Comparison of ENCODE assay signal across 9 cellular contexts in the genomic region with DNA sequence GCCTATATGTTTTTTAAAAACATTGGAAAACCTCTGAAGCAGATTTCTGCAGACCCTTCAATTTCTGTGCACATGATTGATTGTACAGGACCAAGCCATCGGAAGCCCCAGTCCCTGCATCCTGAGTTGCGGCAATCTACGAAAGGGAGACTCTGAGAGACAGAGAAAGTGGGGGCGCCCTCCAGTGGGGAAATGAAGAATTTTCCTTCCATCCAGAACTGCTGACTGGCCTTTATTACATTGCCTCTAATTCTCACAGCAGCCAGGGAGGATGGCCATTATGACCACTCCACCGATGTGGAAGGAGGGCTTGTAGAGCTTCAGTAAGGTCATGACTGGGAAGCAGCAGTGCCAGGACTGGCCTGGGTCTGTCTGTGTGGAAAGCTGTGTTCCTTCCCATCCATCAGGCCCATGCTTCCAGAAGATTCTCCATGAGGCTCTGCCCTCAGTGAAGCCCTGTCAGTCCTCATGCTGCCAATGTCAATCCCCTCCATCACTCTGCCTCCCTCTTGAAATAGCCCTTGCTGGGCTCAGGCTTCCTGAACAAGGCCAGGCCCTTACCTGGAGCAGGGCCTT. TPM values are rescaled to one million over a fixed set of nuclear protein-coding genes. Genes with fewer than 3 reads are reported as not detected.
DNase-seq lines count a peak whose midpoint lies in the region; ATAC-seq and TF ChIP-seq lines count a peak whose summit lies in the region.
"Had no signal": no experiment of that assay in that cellular context is flagged by ENCODE, and none has a peak within 500 bp of the region (broad histone marks: within the 10 kb centered on the region; RNA-seq: fewer than 3 reads in every experiment).

No MANE protein-coding gene starts in this region.

- H3K4me2 ChIP-seq in hepatocyte = no peak overlapping the region

- H3K4me1 ChIP-seq in hepatocyte (ENCODE audit: insufficient read depth) = no peaks in the 10 kb centered on the region

- no peaks in the 10 kb centered on the region for H3K36me3 ChIP-seq in hepatocyte (replicated peaks; ENCODE audit: insufficient read depth, low read depth)

- DNase-seq in A172 (ENCODE audit: low spot score) (peak; percentile 74), MV-4-11 (lab: John Stamatoyannopoulos, UW) (peak; percentile 58), T-helper 2 cell (peak in 4 of 5 experiments; percentile 12 to 49 (median 46)), amniotic stem cell (lab: John Stamatoyannopoulos, UW) (peak; percentile 10), hepatocyte (ENCODE audit: low spot score) (peak; percentile 61)
- DNase-seq in stimulated activated CD4-positive, alpha-beta T cell treated with anti-CD3 and anti-CD28 coated beads, Interleukin-12 subunit alpha, Interleukin-12 subunit beta, amount 100 ng/mL, for 48 hours (ENCODE audit: low read depth in 2 of 3, low spot score in 1 of 3) = peak; percentile 54 to 73 (median 55)

- H3K79me2 ChIP-seq in hepatocyte = no peaks in the 10 kb centered on the region

- H4K20me1 ChIP-seq in hepatocyte (ENCODE audit: insufficient read depth, poor library complexity, severe bottlenecking) = no peaks in the 10 kb centered on the region

- no peaks in the 10 kb centered on the region for H3K9me2 ChIP-seq in hepatocyte (replicated peaks; ENCODE audit: insufficient read depth)

- no peak overlapping the region for H3K4me3 ChIP-seq in hepatocyte

- WGBS in hepatocyte (ENCODE audit: low lambda C conversion rate, missing lambda C conversion rate) = 13% methylated on average over 5 of the region's 5 CpGs

- ATAC-seq in GM18498 (IDR thresholded peaks at IDR 0.05; ENCODE audit: unreplicated experiment) (peak; percentile 68), HG02623 (IDR thresholded peaks at IDR 0.05; ENCODE audit: unreplicated experiment) (no peak)

- H2AFZ ChIP-seq in hepatocyte = no peak overlapping the region

- H3K9me3 ChIP-seq in hepatocyte (ENCODE audit: low read depth) = no peaks in the 10 kb centered on the region

- no peak overlapping the region for H3K27ac ChIP-seq in hepatocyte

- peak; percentile 44 for TF ChIP-seq CTCF in hepatocyte (IDR thresholded peaks at IDR 0.05; ENCODE audit: poor library complexity)

- H3K27me3 ChIP-seq in hepatocyte = peaks cover 28% of the 10 kb centered on the region

RNA-seq across cellular contexts. Expression of a gene that starts 20.0 kb away (rescaled TPM):
- not detected in 2 replicates for total RNA-seq in A172 (2014; rRNA removed; shearing (Covaris generic))
- not detected in 2 replicates for total RNA-seq in hepatocyte
- not detected in 2 replicates for polyA plus RNA-seq in hepatocyte
- total RNA-seq: subcutaneous adipose tissue had no signal

RNA-seq across cellular contexts. Expression of a gene that starts 35.2 kb away (rescaled TPM):
- total RNA-seq in A172 (2014; rRNA removed; shearing (Covaris generic)) = 81.7 and 91.5 TPM in 2 replicates
- total RNA-seq in hepatocyte = 53.5 and 72.0 TPM in 2 replicates
- 79.0 and 87.7 TPM in 2 replicates for polyA plus RNA-seq in hepatocyte

RNA-seq across cellular contexts. Expression of a gene that starts 43.3 kb away (rescaled TPM):
- total RNA-seq in A172 (2014; rRNA removed; shearing (Covaris generic)) = 19.3 and 31.5 TPM in 2 replicates
- 3.5 and 4.6 TPM in 2 replicates for total RNA-seq in hepatocyte
- polyA plus RNA-seq in hepatocyte = 9.8 and 9.9 TPM in 2 replicates
- total RNA-seq: subcutaneous adipose tissue had no signal

Comparison
In these comparisons a context has a peak if more than half of its experiments do, and no peak if none do; other contexts are left out.
1. DNase-seq: peak in every context shown above with its lines; median percentile 74 in A172; 61 in hepatocyte; 58 in MV-4-11; 55 in stimulated activated CD4-positive, alpha-beta T cell treated with anti-CD3 and anti-CD28 coated beads, Interleukin-12 subunit alpha, Interleukin-12 subunit beta, amount 100 ng/mL, for 48 hours; 46 in T-helper 2 cell; 10 in amniotic stem cell.